In the genomic region with DNA sequence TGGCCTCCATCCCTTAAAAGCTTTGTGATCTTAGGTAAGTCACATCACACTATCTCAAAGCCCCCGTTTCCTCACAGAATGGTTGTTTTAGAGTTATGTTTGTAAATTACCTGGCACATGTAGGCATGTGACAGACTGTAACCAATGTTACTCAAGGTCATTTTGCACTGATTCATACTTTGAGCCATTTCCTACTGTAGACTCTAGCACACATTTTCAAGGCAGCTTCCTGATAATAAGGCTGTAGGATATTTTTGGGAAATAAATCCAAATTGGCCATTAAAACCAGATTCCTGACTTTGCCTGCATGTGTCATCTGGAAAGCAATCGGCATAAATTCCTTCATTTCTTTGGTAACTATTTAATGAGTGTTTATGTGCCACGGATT, we compare ENCODE assay signal across 8 cellular contexts. TPM values are rescaled to one million over a fixed set of nuclear protein-coding genes. Genes with fewer than 3 reads are reported as not detected.
A peak's percentile ranks its signal among the peaks of the same experiment; 100 is the strongest.
DNase-seq lines count a peak whose midpoint lies in the region; ATAC-seq, FAIRE-seq and TF ChIP-seq lines count a peak whose summit lies in the region.

No MANE protein-coding gene starts in this region.

- no peak for FAIRE-seq in GM12891 (lab: Jason Lieb, UNC)

- intact Hi-C loops in activated T-helper 1 cell treated with anti-CD3 and anti-CD28 coated beads, Interleukin-12 subunit alpha, Interleukin-12 subunit beta, Interleukin-2, Interleukin-4 antibody, amounts not matched to agents 30 ng/mL and 10 ng/mL and 1 ng/mL, durations not matched to agents 14 hours and 24 hours and 36 hours (cut with micrococcal nuclease): loop anchor here (1.0 to 10.0 kb wide), 7 partner anchors 31 to 568 kb away; partner anchors contain the start of genes COX6A1 and MLEC
- intact Hi-C loops in transverse colon (cut with DNase I; ENCODE audit: low total_unique reads): no loop called here

- TF ChIP-seq POLR2A in transverse colon (IDR thresholded peaks at IDR 0.05): no peak
- no peak for TF ChIP-seq POLR2A in GM12891 (IDR thresholded peaks at IDR 0.05; ENCODE audit: low read depth, low read length)

- peak overlapping the region; percentile 96 to 99 (median 97) for H3K27ac ChIP-seq in transverse colon

- H3K27me3 Mint-ChIP-seq in activated T-cell treated with anti-CD3 and anti-CD28 coated beads, Interleukin-2, amount 50 U/mL, for 72 hours (ENCODE audit: low read depth): no peaks in the 10 kb centered on the region
- no peaks in the 10 kb centered on the region for H3K27me3 Mint-ChIP-seq in activated T-helper 1 cell treated with anti-CD3 and anti-CD28 coated beads, Interleukin-12 subunit alpha, Interleukin-12 subunit beta, Interleukin-2, Interleukin-4 antibody, amounts not matched to agents 30 ng/mL and 10 ng/mL and 1 ng/mL, durations not matched to agents 14 hours and 24 hours and 36 hours (ENCODE audit: insufficient read depth)

- in situ Hi-C loops in transverse colon (cut with MboI; ENCODE audit: low pct_ligation_motif_present in 1 of 4, low pct_unique_long_range_greater_than_20kb in 1 of 4, low sequenced_read_pairs in 3 of 4): no loop called here

- DNase-seq in activated T-cell treated with anti-CD3 and anti-CD28 coated beads, Interleukin-2, amount 50 U/mL, for 72 hours: no peak
- DNase-seq in activated T-cell treated with anti-CD3 and anti-CD28 coated beads for 4 hours: no peak
- DNase-seq in activated T-helper 1 cell treated with anti-CD3 and anti-CD28 coated beads, Interleukin-12 subunit alpha, Interleukin-12 subunit beta, Interleukin-2, Interleukin-4 antibody, amounts not matched to agents 30 ng/mL and 10 ng/mL and 1 ng/mL, durations not matched to agents 14 hours and 24 hours and 36 hours (ENCODE audit: low spot score): no peak
- no peak for DNase-seq in transverse colon
- DNase-seq in NCI-H2107 treated with DMSO at 0.1 percent for 48 hours (lab: John Stamatoyannopoulos, UW; ENCODE audit: unreplicated experiment): no peak
- no peak for DNase-seq in GM12891 (ENCODE audit: insufficient read length, low spot score)

- H3K4me1 Mint-ChIP-seq in activated T-cell treated with anti-CD3 and anti-CD28 coated beads, Interleukin-2, amount 50 U/mL, for 72 hours (ENCODE audit: low read depth): peaks cover 86% of the 10 kb centered on the region
- peaks cover 70% of the 10 kb centered on the region for H3K4me1 Mint-ChIP-seq in activated T-helper 1 cell treated with anti-CD3 and anti-CD28 coated beads, Interleukin-12 subunit alpha, Interleukin-12 subunit beta, Interleukin-2, Interleukin-4 antibody, amounts not matched to agents 30 ng/mL and 10 ng/mL and 1 ng/mL, durations not matched to agents 14 hours and 24 hours and 36 hours (ENCODE audit: low read depth)

- H3K27me3 ChIP-seq in iPS-15b (ENCODE audit: control insufficient read depth, insufficient read depth, low read length) (no peaks in the 10 kb centered on the region), transverse colon (no peaks in the 10 kb centered on the region)

- H3K36me3 ChIP-seq in iPS-15b (ENCODE audit: control insufficient read depth, insufficient read depth, low read length) (peaks cover 3% of the 10 kb centered on the region), transverse colon (no peaks in the 10 kb centered on the region)

- no peaks in the 10 kb centered on the region for H3K9me3 Mint-ChIP-seq in activated T-cell treated with anti-CD3 and anti-CD28 coated beads, Interleukin-2, amount 50 U/mL, for 72 hours
- no peaks in the 10 kb centered on the region for H3K9me3 Mint-ChIP-seq in activated T-helper 1 cell treated with anti-CD3 and anti-CD28 coated beads, Interleukin-12 subunit alpha, Interleukin-12 subunit beta, Interleukin-2, Interleukin-4 antibody, amounts not matched to agents 30 ng/mL and 10 ng/mL and 1 ng/mL, durations not matched to agents 14 hours and 24 hours and 36 hours

- no peak for TF ChIP-seq CTCF in transverse colon (IDR thresholded peaks at IDR 0.05)

- H3K4me3 ChIP-seq in iPS-15b (ENCODE audit: low read depth, low read length): peak overlapping the region; percentile 78
- H3K4me3 ChIP-seq in transverse colon: peak overlapping the region in 1 of 4 donors; percentile 94

- WGBS in transverse colon (ENCODE audit: low coverage in 1 of 2), 2 donors: 75 to 78% methylated on average over 3 of the region's 3 CpGs

- H3K36me3 Mint-ChIP-seq in activated T-cell treated with anti-CD3 and anti-CD28 coated beads, Interleukin-2, amount 50 U/mL, for 72 hours (ENCODE audit: insufficient read depth in 2 of 2): peaks cover 12 to 15% of the 10 kb centered on the region in 2 donors
- peaks cover 28% of the 10 kb centered on the region for H3K36me3 Mint-ChIP-seq in activated T-helper 1 cell treated with anti-CD3 and anti-CD28 coated beads, Interleukin-12 subunit alpha, Interleukin-12 subunit beta, Interleukin-2, Interleukin-4 antibody, amounts not matched to agents 30 ng/mL and 10 ng/mL and 1 ng/mL, durations not matched to agents 14 hours and 24 hours and 36 hours (ENCODE audit: low read depth)

- H3K27ac Mint-ChIP-seq in activated T-cell treated with anti-CD3 and anti-CD28 coated beads, Interleukin-2, amount 50 U/mL, for 72 hours: peak overlapping the region; percentile 94
- peak overlapping the region; percentile 94 for H3K27ac Mint-ChIP-seq in activated T-helper 1 cell treated with anti-CD3 and anti-CD28 coated beads, Interleukin-12 subunit alpha, Interleukin-12 subunit beta, Interleukin-2, Interleukin-4 antibody, amounts not matched to agents 30 ng/mL and 10 ng/mL and 1 ng/mL, durations not matched to agents 14 hours and 24 hours and 36 hours

- ATAC-seq in activated T-cell treated with anti-CD3 and anti-CD28 coated beads, Interleukin-2, amount 50 U/mL, for 72 hours (replicated peaks in 1 of 2): no peak
- ATAC-seq in HG02981 (IDR thresholded peaks at IDR 0.05; ENCODE audit: unreplicated experiment): no peak

- no peak overlapping the region for H3K9ac ChIP-seq in iPS-15b (ENCODE audit: low read depth, low read length)

- H3K4me1 ChIP-seq in iPS-15b (ENCODE audit: control insufficient read depth, insufficient read depth, low read length) (peaks cover 13% of the 10 kb centered on the region), transverse colon (peaks cover 28 to 46% (median 31%) of the 10 kb centered on the region in 4 donors)

- H3K4me3 Mint-ChIP-seq in activated T-cell treated with anti-CD3 and anti-CD28 coated beads, Interleukin-2, amount 50 U/mL, for 72 hours: peak overlapping the region; percentile 91 to 98
- H3K4me3 Mint-ChIP-seq in activated T-helper 1 cell treated with anti-CD3 and anti-CD28 coated beads, Interleukin-12 subunit alpha, Interleukin-12 subunit beta, Interleukin-2, Interleukin-4 antibody, amounts not matched to agents 30 ng/mL and 10 ng/mL and 1 ng/mL, durations not matched to agents 14 hours and 24 hours and 36 hours: peak overlapping the region; percentile 92

- no peaks in the 10 kb centered on the region for H3K9me3 ChIP-seq in iPS-15b (ENCODE audit: control insufficient read depth, insufficient read depth, low read length)
- H3K9me3 ChIP-seq in transverse colon: no peaks in the 10 kb centered on the region

- no peak for TF ChIP-seq EP300 in transverse colon (IDR thresholded peaks at IDR 0.05; ENCODE audit: low read depth)

TF ChIP-seq in GM12891, 5 proteins besides CTCF, POLR2A, EP300 and RAD21:
- TF ChIP-seq POU2F2 (IDR thresholded peaks at IDR 0.05; ENCODE audit: low read depth, low read length) (no peak), SPI1 (IDR thresholded peaks at IDR 0.05; ENCODE audit: low read depth, low read length) (no peak), PAX5 (IDR thresholded peaks at IDR 0.05; ENCODE audit: insufficient read depth, low read length, severe bottlenecking) (no peak), TAF1 (IDR thresholded peaks at IDR 0.05; ENCODE audit: low read depth, low read length) (no peak), POLR2AphosphoS5 (IDR thresholded peaks at IDR 0.05; ENCODE audit: low read depth, low read length) (no peak)

RNA-seq across cellular contexts. Expression of gene RAB35, which starts 2.2 kb away (rescaled TPM):
- 10 to 100 TPM; 66.2 to 78.9 TPM for total RNA-seq in activated T-cell treated with anti-CD3 and anti-CD28 coated beads, Interleukin-2, amount 50 U/mL, for 72 hours
- total RNA-seq in activated T-helper 1 cell treated with anti-CD3 and anti-CD28 coated beads, Interleukin-12 subunit alpha, Interleukin-12 subunit beta, Interleukin-2, Interleukin-4 antibody, amounts not matched to agents 30 ng/mL and 10 ng/mL and 1 ng/mL, durations not matched to agents 14 hours and 24 hours and 36 hours: 89.2 and 94.2 TPM in 2 replicates
- total RNA-seq in transverse colon: 10 to 100 TPM; 16.9 to 26.2 (median 22.2) TPM
- polyA plus RNA-seq in GM12891 (2012; ENCODE audit: low read depth, missing spikeins): 41.4 TPM
